In the genomic region with DNA sequence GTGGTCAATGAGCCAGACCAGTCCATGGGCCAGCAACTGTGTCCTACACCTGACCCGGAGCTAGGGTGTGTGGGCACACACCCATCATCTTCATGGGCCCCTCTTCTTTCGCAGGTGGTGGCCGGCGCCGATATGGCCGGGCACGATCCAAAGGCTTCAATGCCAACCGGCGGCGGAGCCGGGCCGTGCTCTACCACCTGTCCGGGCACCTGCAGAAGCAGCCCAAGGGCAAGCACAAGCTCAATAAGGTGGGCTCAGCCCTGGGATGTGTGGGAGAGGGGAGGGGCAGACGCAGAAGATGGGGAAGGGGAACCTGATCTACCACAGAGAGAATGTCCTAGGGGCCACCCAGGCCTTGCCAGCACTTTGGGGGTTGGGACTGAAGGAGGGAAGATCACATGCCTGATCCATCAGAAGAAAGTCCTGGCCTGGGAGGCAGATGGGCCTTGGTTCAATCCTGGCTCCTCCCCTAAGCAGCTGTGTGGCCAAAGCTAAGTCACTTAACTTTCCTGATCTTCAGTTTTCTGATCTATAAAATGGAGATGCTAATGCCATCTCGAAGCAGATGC, we compare ENCODE assay signal across 14 cellular contexts. TPM values are rescaled to one million over a fixed set of nuclear protein-coding genes. Genes with fewer than 3 reads are reported as not detected.
"Had no signal": no experiment of that assay in that cellular context is flagged by ENCODE, and none has a peak within 500 bp of the region (broad histone marks: within the 10 kb centered on the region; RNA-seq: fewer than 3 reads in every experiment).

No MANE protein-coding gene starts in this region.

- H3K27ac Mint-ChIP-seq: natural killer cell treated with Interleukin-12 subunit alpha and Interleukin-12 subunit beta and Interleukin-15 and Interleukin-18, amount 100 ng/mL, for 72 hours; stimulated activated naive CD8-positive, alpha-beta T cell treated with anti-CD3 and anti-CD28 coated beads, Interleukin-15, Interleukin-2, amounts not matched to agents 100 ng/mL and 50 ng/mL, for 24 hours had no signal

- H3K27ac ChIP-seq: upper lobe of left lung had no signal

- ATAC-seq: activated CD4-positive, alpha-beta T cell treated with anti-CD3 and anti-CD28 coated beads for 36 hours; activated naive CD4-positive, alpha-beta T cell treated with anti-CD3 and anti-CD28 coated beads, Interleukin-2, amount 50 U/mL, for 72 hours; esophagus mucosa; natural killer cell treated with Interleukin-12 subunit alpha and Interleukin-12 subunit beta and Interleukin-15 and Interleukin-18, amount 100 ng/mL, for 72 hours had no signal

- DNase-seq: activated CD4-positive, alpha-beta T cell treated with anti-CD3 and anti-CD28 coated beads for 36 hours; anterior cingulate cortex; cerebellar nuclear complex; dermis blood vessel endothelial cell; hypothalamus; mammary epithelial cell; stimulated activated CD4-positive, alpha-beta T cell treated with anti-CD3 and anti-CD28 coated beads, Interleukin-15, amount 100 ng/mL, for 24 hours; stimulated activated CD4-positive, alpha-beta T cell treated with anti-CD3 and anti-CD28 coated beads, Interleukin-4, amount 100 ng/mL, for 24 hours had no signal

- H3K36me3 ChIP-seq: upper lobe of left lung had no signal

- H3K4me3 Mint-ChIP-seq: activated CD4-positive, alpha-beta T cell treated with anti-CD3 and anti-CD28 coated beads for 36 hours; natural killer cell treated with Interleukin-12 subunit alpha and Interleukin-12 subunit beta and Interleukin-15 and Interleukin-18, amount 100 ng/mL, for 72 hours; stimulated activated naive CD8-positive, alpha-beta T cell treated with anti-CD3 and anti-CD28 coated beads, Interleukin-15, Interleukin-2, amounts not matched to agents 100 ng/mL and 50 ng/mL, for 24 hours had no signal

- H3K9me3 ChIP-seq: upper lobe of left lung had no signal

- H3K4me3 ChIP-seq: upper lobe of left lung had no signal

- H3K36me3 Mint-ChIP-seq: activated naive CD4-positive, alpha-beta T cell treated with anti-CD3 and anti-CD28 coated beads, Interleukin-2, amount 50 U/mL, for 72 hours; natural killer cell treated with Interleukin-12 subunit alpha and Interleukin-12 subunit beta and Interleukin-15 and Interleukin-18, amount 100 ng/mL, for 72 hours had no signal

RNA-seq across cellular contexts. Expression of gene KCNH3, which starts 3.8 kb away (rescaled TPM):
- total RNA-seq: dermis blood vessel endothelial cell, esophagus mucosa, glomerular endothelial cell had no signal
